ENCODE assay signal across 8 cellular contexts in genomic region chr19:48443731-48444128, GRCh38. TPM values are rescaled to one million over a fixed set of nuclear protein-coding genes. Genes with fewer than 3 reads are reported as not detected.
DNase-seq lines count a peak whose midpoint lies in the region; ATAC-seq and TF ChIP-seq lines count a peak whose summit lies in the region.
"Had no signal": no experiment of that assay in that cellular context is flagged by ENCODE, and none has a peak within 500 bp of the region (broad histone marks: within the 10 kb centered on the region; RNA-seq: fewer than 3 reads in every experiment).

No MANE protein-coding gene starts in this region.

- no peak overlapping the region for H3K27ac Mint-ChIP-seq in CD8-positive, alpha-beta T cell
- no peak overlapping the region for H3K27ac Mint-ChIP-seq in activated CD4-positive, alpha-beta memory T cell treated with anti-CD3 and anti-CD28 coated beads for 36 hours

- peaks cover 39% of the 10 kb centered on the region for H3K4me1 Mint-ChIP-seq in CD8-positive, alpha-beta T cell (ENCODE audit: low read depth)
- peaks cover 28% of the 10 kb centered on the region for H3K4me1 Mint-ChIP-seq in activated CD4-positive, alpha-beta memory T cell treated with anti-CD3 and anti-CD28 coated beads for 36 hours (ENCODE audit: low read depth)

- H3K9me3 Mint-ChIP-seq in CD8-positive, alpha-beta T cell, result no peaks in the 10 kb centered on the region
- H3K9me3 Mint-ChIP-seq in activated CD4-positive, alpha-beta memory T cell treated with anti-CD3 and anti-CD28 coated beads for 36 hours, result no peaks in the 10 kb centered on the region

- H3K36me3 ChIP-seq in CD8-positive, alpha-beta T cell (ENCODE audit: insufficient read depth, low read length), result peaks cover 15% of the 10 kb centered on the region
- peaks cover 17% of the 10 kb centered on the region for H3K36me3 ChIP-seq in RWPE2 (ENCODE audit: low read depth)
- H3K36me3 ChIP-seq in mucosa of rectum (ENCODE audit: control insufficient read depth in 2 of 2, insufficient read depth in 2 of 2, low read length in 2 of 2), result peaks cover 6 to 10% of the 10 kb centered on the region in 2 donors
- peaks cover 23% of the 10 kb centered on the region for H3K36me3 ChIP-seq in HAP-1 (replicated peaks)

- H3K4me3 Mint-ChIP-seq in CD8-positive, alpha-beta T cell, result peak overlapping the region; percentile 18
- H3K4me3 Mint-ChIP-seq in activated CD4-positive, alpha-beta memory T cell treated with anti-CD3 and anti-CD28 coated beads for 36 hours, result no peak overlapping the region

- H3K27me3 Mint-ChIP-seq in CD8-positive, alpha-beta T cell (ENCODE audit: low read depth), result peaks cover 21% of the 10 kb centered on the region
- peaks cover 19% of the 10 kb centered on the region for H3K27me3 Mint-ChIP-seq in activated CD4-positive, alpha-beta memory T cell treated with anti-CD3 and anti-CD28 coated beads for 36 hours

- in situ Hi-C loops in HAP-1 (cut with MboI; ENCODE audit: low sequenced_read_pairs), result no loop called here

- TF ChIP-seq CTCF in CD8-positive, alpha-beta T cell (IDR thresholded peaks at IDR 0.05), result no peak
- TF ChIP-seq CTCF in RWPE2 (IDR thresholded peaks at IDR 0.05; ENCODE audit: poor library complexity, severe bottlenecking), result no peak

- intact Hi-C loops in CD8-positive, alpha-beta T cell (cut with DNase I, micrococcal nuclease), result loop anchor here (2.0 kb wide), 5 partner anchors 45 to 273 kb away; partner anchors contain the start of genes KDELR1 (in 1 of the 2), LIG1 (in 1 of the 2), LMTK3 (in 1 of the 2) and ZSWIM9 (in 1 of the 2)
- intact Hi-C loops in activated CD4-positive, alpha-beta memory T cell treated with anti-CD3 and anti-CD28 coated beads for 36 hours (cut with micrococcal nuclease), result loop anchor here (2.0 kb wide), 1 partner anchor 45 kb away; no protein-coding TSS in a partner anchor

- no peak for DNase-seq in CD8-positive, alpha-beta T cell
- no peak for DNase-seq in RWPE2 (ENCODE audit: low spot score)
- no peak for DNase-seq in T-helper 2 cell
- DNase-seq in activated CD4-positive, alpha-beta memory T cell treated with anti-CD3 and anti-CD28 coated beads for 36 hours, result no peak
- no peak for DNase-seq in HAP-1 (ENCODE audit: low spot score in 2 of 2)
- DNase-seq: activated CD4-positive, alpha-beta T cell treated with anti-CD3 and anti-CD28 coated beads for 4 hours; foreskin keratinocyte had no signal

- peaks cover 19% of the 10 kb centered on the region for H3K27me3 ChIP-seq in CD8-positive, alpha-beta T cell (ENCODE audit: insufficient read depth, low read length)
- H3K27me3 ChIP-seq in RWPE2 (ENCODE audit: insufficient read depth, poor library complexity, severe bottlenecking), result peaks cover 12% of the 10 kb centered on the region
- H3K27me3 ChIP-seq in mucosa of rectum (ENCODE audit: control insufficient read depth in 2 of 2, insufficient read depth in 2 of 2, low read length in 2 of 2), result peaks cover 18 to 22% of the 10 kb centered on the region in 2 donors
- H3K27me3 ChIP-seq in HAP-1 (ENCODE audit: low read depth), result no peaks in the 10 kb centered on the region

- peak overlapping the region; percentile 9 for H3K4me3 ChIP-seq in CD8-positive, alpha-beta T cell (ENCODE audit: low read depth, low read length)
- H3K4me3 ChIP-seq in RWPE2 (ENCODE audit: severe bottlenecking) (peak overlapping the region; percentile 19), mucosa of rectum (ENCODE audit: low read length in 2 of 2) (peak overlapping the region; percentile 43 to 95), HAP-1 (no peak overlapping the region)

- peaks cover 29% of the 10 kb centered on the region for H3K36me3 Mint-ChIP-seq in CD8-positive, alpha-beta T cell
- H3K36me3 Mint-ChIP-seq in activated CD4-positive, alpha-beta memory T cell treated with anti-CD3 and anti-CD28 coated beads for 36 hours, result peaks cover 17% of the 10 kb centered on the region

- POLR2A ChIA-PET in CD8-positive, alpha-beta T cell (lab: Charles Lee), result no interaction called here
- POLR2A ChIA-PET in activated CD4-positive, alpha-beta memory T cell treated with anti-CD3 and anti-CD28 coated beads for 36 hours (lab: Charles Lee), result no interaction called here

- H3K27ac ChIP-seq in CD8-positive, alpha-beta T cell (ENCODE audit: low read depth, low read length), result no peak overlapping the region
- H3K27ac ChIP-seq in RWPE2 (ENCODE audit: poor library complexity, severe bottlenecking), result no peak overlapping the region
- no peak overlapping the region for H3K27ac ChIP-seq in mucosa of rectum (ENCODE audit: low read depth in 2 of 2, low read length in 2 of 2)
- H3K27ac ChIP-seq: foreskin keratinocyte had no signal

- no peak overlapping the region for H3K9ac ChIP-seq in mucosa of rectum (ENCODE audit: low read depth in 1 of 2, low read length in 2 of 2)

- H3K4me1 ChIP-seq in CD8-positive, alpha-beta T cell (ENCODE audit: insufficient read depth, low read length), result peaks cover 24% of the 10 kb centered on the region
- peaks cover 6% of the 10 kb centered on the region for H3K4me1 ChIP-seq in RWPE2 (ENCODE audit: insufficient read depth, poor library complexity, severe bottlenecking)
- peaks cover 11 to 17% of the 10 kb centered on the region in 2 donors for H3K4me1 ChIP-seq in mucosa of rectum (ENCODE audit: control insufficient read depth in 2 of 2, insufficient read depth in 2 of 2, low read length in 2 of 2)
- no peaks in the 10 kb centered on the region; the same call in 1 of the 2 replicates for H3K4me1 ChIP-seq in HAP-1

- CTCF ChIA-PET in CD8-positive, alpha-beta T cell (lab: Charles Lee), result interaction anchor here (0.8 to 0.9 kb wide), 2 partner anchors 110 to 549 kb away, joined by 3 read pairs; partner anchors contain the start of gene GYS1
- CTCF ChIA-PET in activated CD4-positive, alpha-beta memory T cell treated with anti-CD3 and anti-CD28 coated beads for 36 hours (lab: Charles Lee), result interaction anchor here (1.0 to 1.1 kb wide), 2 partner anchors 93 to 141 kb away, joined by 3 to 4 read pairs; no protein-coding TSS in a partner anchor

- H3K9me3 ChIP-seq in CD8-positive, alpha-beta T cell (ENCODE audit: low read length), result no peaks in the 10 kb centered on the region
- H3K9me3 ChIP-seq in RWPE2 (ENCODE audit: severe bottlenecking), result no peaks in the 10 kb centered on the region
- no peaks in the 10 kb centered on the region for H3K9me3 ChIP-seq in mucosa of rectum (ENCODE audit: control insufficient read depth in 2 of 2, low read length in 2 of 2)
- no peaks in the 10 kb centered on the region for H3K9me3 ChIP-seq in HAP-1

- ATAC-seq in CD8-positive, alpha-beta T cell, result no peak
- ATAC-seq in RWPE2 (ENCODE audit: low read depth), result no peak
- ATAC-seq: foreskin keratinocyte had no signal

RNA-seq across cellular contexts. Expression of gene GRWD1, which starts 2.1 kb away (rescaled TPM):
- total RNA-seq in CD8-positive, alpha-beta T cell, result 10 to 100 TPM; 36.1 to 41.7 TPM
- 10 to 100 TPM; 38.8 to 45.3 TPM for total RNA-seq in activated CD4-positive, alpha-beta memory T cell treated with anti-CD3 and anti-CD28 coated beads for 36 hours

RNA-seq across cellular contexts. Expression of gene KCNJ14, which starts 11.6 kb away (rescaled TPM):
- total RNA-seq in CD8-positive, alpha-beta T cell, result 1 to 10 TPM; 3.7 to 3.9 TPM
- 1 to 10 TPM; 1.2 TPM for total RNA-seq in activated CD4-positive, alpha-beta memory T cell treated with anti-CD3 and anti-CD28 coated beads for 36 hours

RNA-seq across cellular contexts. Expression of gene CYTH2, which starts 25.4 kb away (rescaled TPM):
- total RNA-seq in CD8-positive, alpha-beta T cell, result 10 to 100 TPM; 30.9 to 32.3 TPM
- 10 to 100 TPM; 31.5 to 33.6 TPM for total RNA-seq in activated CD4-positive, alpha-beta memory T cell treated with anti-CD3 and anti-CD28 coated beads for 36 hours

RNA-seq across cellular contexts. Expression of gene GRIN2D, which starts 50.3 kb away (rescaled TPM):
- not detected for total RNA-seq in CD8-positive, alpha-beta T cell
- under 1 TPM; 0.07 TPM for total RNA-seq in activated CD4-positive, alpha-beta memory T cell treated with anti-CD3 and anti-CD28 coated beads for 36 hours

RNA-seq across cellular contexts. Expression of gene KDELR1, which starts 52.4 kb away (rescaled TPM):
- total RNA-seq in CD8-positive, alpha-beta T cell, result 10 to 100 TPM; 29.7 to 33.1 TPM
- total RNA-seq in activated CD4-positive, alpha-beta memory T cell treated with anti-CD3 and anti-CD28 coated beads for 36 hours, result 10 to 100 TPM; 82.9 to 88.1 TPM
